ENCODE assay signal across 9 cellular contexts in the genomic region with DNA sequence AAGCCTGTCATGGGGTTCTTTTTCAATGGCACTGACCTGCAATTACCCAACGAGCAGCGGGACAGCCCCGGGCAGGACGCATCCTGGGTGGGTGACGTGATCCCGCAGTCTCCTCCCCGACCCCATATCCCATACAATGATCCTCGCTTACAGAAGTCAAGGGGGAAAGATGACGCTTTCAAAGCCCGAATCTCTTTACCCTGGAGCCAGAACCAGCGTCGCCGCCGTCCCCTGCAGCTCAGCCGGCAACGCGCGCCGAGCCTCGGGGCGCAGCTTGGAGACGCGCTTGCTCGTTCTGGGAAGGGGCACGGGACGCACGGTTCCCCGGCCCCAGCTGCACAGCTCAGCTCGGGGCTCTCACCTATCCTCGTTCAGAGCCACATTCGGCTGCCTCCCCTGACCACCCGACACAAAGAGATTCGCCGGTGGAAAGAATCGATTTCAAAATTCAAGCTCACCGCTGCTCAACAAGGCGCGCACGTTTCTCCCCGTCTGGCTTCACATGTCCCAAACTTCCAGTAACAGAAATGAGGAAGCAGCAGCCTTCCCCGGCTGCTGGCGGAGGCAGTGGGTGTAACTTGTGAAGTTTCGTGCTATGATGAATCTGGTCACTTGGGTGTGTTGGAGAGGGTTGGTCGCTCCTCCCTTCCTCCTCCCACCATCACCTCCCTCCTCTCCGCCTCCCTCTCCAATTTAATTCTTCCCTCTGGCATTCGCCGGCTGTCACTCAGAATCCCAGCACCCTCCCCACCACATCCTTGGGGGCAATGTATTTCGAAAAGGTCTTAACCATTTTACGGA. TPM values are rescaled to one million over a fixed set of nuclear protein-coding genes. Genes with fewer than 3 reads are reported as not detected.
DNase-seq lines count a peak whose midpoint lies in the region; TF ChIP-seq lines count a peak whose summit lies in the region.
"Had no signal": no experiment of that assay in that cellular context is flagged by ENCODE, and none has a peak within 500 bp of the region (broad histone marks: within the 10 kb centered on the region; RNA-seq: fewer than 3 reads in every experiment).

A gene with protein sequence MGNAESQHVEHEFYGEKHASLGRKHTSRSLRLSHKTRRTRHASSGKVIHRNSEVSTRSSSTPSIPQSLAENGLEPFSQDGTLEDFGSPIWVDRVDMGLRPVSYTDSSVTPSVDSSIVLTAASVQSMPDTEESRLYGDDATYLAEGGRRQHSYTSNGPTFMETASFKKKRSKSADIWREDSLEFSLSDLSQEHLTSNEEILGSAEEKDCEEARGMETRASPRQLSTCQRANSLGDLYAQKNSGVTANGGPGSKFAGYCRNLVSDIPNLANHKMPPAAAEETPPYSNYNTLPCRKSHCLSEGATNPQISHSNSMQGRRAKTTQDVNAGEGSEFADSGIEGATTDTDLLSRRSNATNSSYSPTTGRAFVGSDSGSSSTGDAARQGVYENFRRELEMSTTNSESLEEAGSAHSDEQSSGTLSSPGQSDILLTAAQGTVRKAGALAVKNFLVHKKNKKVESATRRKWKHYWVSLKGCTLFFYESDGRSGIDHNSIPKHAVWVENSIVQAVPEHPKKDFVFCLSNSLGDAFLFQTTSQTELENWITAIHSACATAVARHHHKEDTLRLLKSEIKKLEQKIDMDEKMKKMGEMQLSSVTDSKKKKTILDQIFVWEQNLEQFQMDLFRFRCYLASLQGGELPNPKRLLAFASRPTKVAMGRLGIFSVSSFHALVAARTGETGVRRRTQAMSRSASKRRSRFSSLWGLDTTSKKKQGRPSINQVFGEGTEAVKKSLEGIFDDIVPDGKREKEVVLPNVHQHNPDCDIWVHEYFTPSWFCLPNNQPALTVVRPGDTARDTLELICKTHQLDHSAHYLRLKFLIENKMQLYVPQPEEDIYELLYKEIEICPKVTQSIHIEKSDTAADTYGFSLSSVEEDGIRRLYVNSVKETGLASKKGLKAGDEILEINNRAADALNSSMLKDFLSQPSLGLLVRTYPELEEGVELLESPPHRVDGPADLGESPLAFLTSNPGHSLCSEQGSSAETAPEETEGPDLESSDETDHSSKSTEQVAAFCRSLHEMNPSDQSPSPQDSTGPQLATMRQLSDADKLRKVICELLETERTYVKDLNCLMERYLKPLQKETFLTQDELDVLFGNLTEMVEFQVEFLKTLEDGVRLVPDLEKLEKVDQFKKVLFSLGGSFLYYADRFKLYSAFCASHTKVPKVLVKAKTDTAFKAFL (N-terminal part only) (minus strand): TSS at position 582 of the 801 bp plus-strand sequence. CDS start 77,289 bp downstream, outside the sequence.

- H3K36me3 ChIP-seq in spleen = no peaks in the 10 kb centered on the region

- H3K4me1 ChIP-seq in spleen = peaks cover 0 to 24% (median 10%) of the 10 kb centered on the region in 6 donors

- DNase-seq in NCI-H510A treated with DMSO at 0.1 percent for 48 hours (lab: John Stamatoyannopoulos, UW) = peak; percentile 30
- DNase-seq in NCI-H510A (lab: John Stamatoyannopoulos, UW) = no peak
- DNase-seq in SK-MEL-5 (ENCODE audit: low read depth, low spot score) = peak; percentile 64
- peak; percentile 73 to 79 for DNase-seq in cardiac fibroblast (ENCODE audit: low read depth in 2 of 2)
- peak; percentile 83 for DNase-seq in iris pigment epithelial cell (ENCODE audit: low read depth)
- DNase-seq in spleen = no peak
- DNase-seq in NCI-H146 treated with DMSO at 0.1 percent for 48 hours (lab: John Stamatoyannopoulos, UW; ENCODE audit: unreplicated experiment) = no peak
- DNase-seq in LoVo (ENCODE audit: low spot score) = no peak
- DNase-seq: DND-41 had no signal

- peak within 1 kb of the TSS; percentile 55 to 68 for H3K4me3 ChIP-seq in cardiac fibroblast (replicated peaks in 1 of 2; ENCODE audit: low read depth in 2 of 2, low read length in 2 of 2)
- peak within 1 kb of the TSS; percentile 19 to 68 (median 38) for H3K4me3 ChIP-seq in spleen

- peak within 1 kb of the TSS in 5 of 8 donors; percentile 21 to 52 (median 48) for H3K27ac ChIP-seq in spleen

- intact Hi-C loops in spleen (cut with DNase I; ENCODE audit: low total_unique reads) = no loop called here

- TF ChIP-seq POLR2A in spleen (IDR thresholded peaks at IDR 0.05) = no peak

- in situ Hi-C loops in SK-MEL-5 (cut with HindIII; ENCODE audit: low pct_unique_long_range_greater_than_20kb, low sequenced_read_pairs) = no loop called here

- H3K27me3 ChIP-seq in spleen (replicated peaks in 1 of 7) = peaks cover 0 to 39% (median 24%) of the 10 kb centered on the region in 7 donors

- no peaks in the 10 kb centered on the region for H3K9me3 ChIP-seq in spleen

- 1 to 2% (median 1%) methylated on average over 37 to 49 of the region's 49 CpGs for WGBS in spleen, 5 donors

- TF ChIP-seq CTCF in cardiac fibroblast (IDR thresholded peaks at IDR 0.05; ENCODE audit: low read depth, low read length) (no peak), spleen (IDR thresholded peaks at IDR 0.05 in 8 of 11, conservative IDR thresholded peaks at IDR 0.05 in 3 of 11) (no peak)

RNA-seq across cellular contexts. Expression of the gene that starts here (rescaled TPM):
- 4.2 and 4.3 TPM in 2 replicates for total RNA-seq in SK-MEL-5 (2014; rRNA removed; shearing (Covaris generic))
- 8.1 and 10.5 TPM in 2 replicates for polyA plus RNA-seq in SK-MEL-5 (2015; cell fraction: cytosol; rRNA removed)
- 7.1 and 8.5 TPM in 2 replicates for polyA plus RNA-seq in SK-MEL-5 (2015; cell fraction: nucleus; rRNA removed)
- 10 to 100 TPM; 13.3 to 35.0 (median 21.6) TPM for total RNA-seq in spleen
- 1 to 10 TPM; 1.9 to 3.3 (median 2.1) TPM for polyA plus RNA-seq in spleen

Comparison
In these comparisons a context has a peak if more than half of its experiments do, and no peak if none do; other contexts are left out.
1. DNase-seq: peak in NCI-H510A treated with DMSO at 0.1 percent for 48 hours (single experiment), SK-MEL-5 (single experiment), cardiac fibroblast (2 of 2) and iris pigment epithelial cell (single experiment); none in NCI-H510A (single experiment), spleen (single experiment), NCI-H146 treated with DMSO at 0.1 percent for 48 hours (single experiment) and LoVo (single experiment).